8 cellular contexts compared by ENCODE assay signal in the genomic region with DNA sequence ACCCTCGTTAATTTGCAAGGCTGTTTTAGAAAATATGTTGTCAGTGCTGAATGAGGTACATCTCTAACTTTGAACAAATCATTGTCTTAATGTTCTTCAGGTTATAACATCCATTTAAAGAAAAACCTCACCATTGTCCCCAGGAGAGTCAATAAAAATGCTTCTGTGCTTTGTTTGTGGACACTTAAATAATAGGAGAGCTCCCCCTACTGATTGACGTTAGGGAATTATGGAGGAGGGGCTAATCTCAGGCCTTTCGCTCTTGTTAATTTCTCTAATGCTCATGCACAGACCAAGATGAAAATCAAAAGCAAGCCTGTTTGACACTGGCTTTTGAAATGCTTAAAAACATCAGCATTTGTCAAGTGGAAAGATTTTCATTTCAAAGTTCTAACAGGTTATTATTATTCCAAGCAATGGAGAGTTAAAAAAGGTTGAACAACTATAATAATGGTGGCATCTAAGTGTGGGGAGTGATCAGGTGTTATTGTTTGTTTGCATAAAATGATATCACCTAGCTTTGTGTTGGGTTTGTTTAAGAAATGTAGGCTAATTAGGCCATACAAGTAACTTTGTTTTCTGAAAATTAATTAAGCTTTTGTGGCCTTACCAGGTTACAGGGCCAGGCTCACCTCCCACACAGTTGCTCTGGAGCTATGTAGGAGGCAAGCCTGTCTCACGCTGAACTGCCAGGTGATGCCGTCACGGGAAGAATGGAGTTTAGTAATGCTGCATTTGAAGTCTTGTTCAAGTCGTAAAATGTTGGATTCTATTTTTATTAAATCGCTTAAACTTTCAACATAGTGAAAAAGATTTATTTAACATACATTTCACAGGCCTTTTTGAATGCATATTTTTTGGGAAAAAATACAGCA. TPM values are rescaled to one million over a fixed set of nuclear protein-coding genes. Genes with fewer than 3 reads are reported as not detected.
DNase-seq lines count a peak whose midpoint lies in the region; ATAC-seq and TF ChIP-seq lines count a peak whose summit lies in the region.

No MANE protein-coding gene starts in this region.

- CTCF ChIA-PET in AG04450 (lab: Charles Lee) = interaction anchor here (0.5 to 3.1 kb wide), 16 partner anchors 9 to 869 kb away, joined by 3 to 24 read pairs (median 4); no protein-coding TSS in a partner anchor

- H3K4me1 ChIP-seq in thoracic aorta (ENCODE audit: control insufficient read depth in 1 of 2, low read depth in 2 of 2) = no peaks in the 10 kb centered on the region

- H3K36me3 Mint-ChIP-seq in brain = peaks cover 10% of the 10 kb centered on the region

- no peaks in the 10 kb centered on the region for H3K36me3 ChIP-seq in thoracic aorta

- H3K9me3 ChIP-seq in AG04450 (ENCODE audit: control insufficient read depth, insufficient read depth, low read length) (peaks cover 5% of the 10 kb centered on the region; the same call in 1 of the 2 replicates), thoracic aorta (no peaks in the 10 kb centered on the region)

- H3K4me3 Mint-ChIP-seq in brain = no peak overlapping the region

- no peak overlapping the region for H3K27ac ChIP-seq in AG04450 (ENCODE audit: low read depth, low read length)
- no peak overlapping the region for H3K27ac ChIP-seq in thoracic aorta

- H3K27me3 Mint-ChIP-seq in brain = peaks cover 9% of the 10 kb centered on the region

- POLR2A ChIA-PET in AG04450 (lab: Yijun Ruan, JAX) = no interaction called here

- peak overlapping the region in 1 of 5 experiments; percentile 47 for H3K27ac Mint-ChIP-seq in brain

- no peaks in the 10 kb centered on the region for H3K27me3 ChIP-seq in AG04450 (ENCODE audit: control insufficient read depth, insufficient read depth, low read length)
- no peaks in the 10 kb centered on the region for H3K27me3 ChIP-seq in thoracic aorta (replicated peaks; ENCODE audit: insufficient read depth)

- H3K4me3 ChIP-seq in AG04450 (ENCODE audit: low read depth, low read length) = no peak overlapping the region
- no peak overlapping the region for H3K4me3 ChIP-seq in thoracic aorta

- peaks cover 24% of the 10 kb centered on the region for H3K4me1 Mint-ChIP-seq in brain

- H3K9me3 Mint-ChIP-seq in brain = peaks cover 17 to 41% (median 32%) of the 10 kb centered on the region in 5 experiments

- TF ChIP-seq CTCF in AG04450 (IDR thresholded peaks at IDR 0.05; ENCODE audit: low read depth, low read length) = peak; percentile 68
- peak; percentile 69 to 77 for TF ChIP-seq CTCF in brain (conservative IDR thresholded peaks at IDR 0.05)
- TF ChIP-seq CTCF in thoracic aorta (IDR thresholded peaks at IDR 0.05) = peak; percentile 48

- DNase-seq in AG04450 (ENCODE audit: low read depth, low spot score) = no peak
- peak; percentile 33 for DNase-seq in NCI-H460 (ENCODE audit: extremely low read depth, low read depth)
- peak; percentile 50 for DNase-seq in iPS-NIHi7 (ENCODE audit: extremely low spot score)
- no peak for DNase-seq in thoracic aorta (ENCODE audit: low spot score)

- ATAC-seq in GM18511 (IDR thresholded peaks at IDR 0.05; ENCODE audit: unreplicated experiment) (peak; percentile 90), HG03342 (IDR thresholded peaks at IDR 0.05; ENCODE audit: unreplicated experiment) (peak; percentile 87), thoracic aorta (ENCODE audit: insufficient number of reproducible peaks, low FRiP score, low read depth) (peak; percentile 60), HG02588 (IDR thresholded peaks at IDR 0.05; ENCODE audit: unreplicated experiment) (no peak)

RNA-seq across cellular contexts. Expression of gene SMIM21, which starts 51.7 kb away (rescaled TPM):
- not detected in 2 replicates for polyA plus RNA-seq in AG04450 (2011; rRNA removed)
- not detected in 2 replicates for polyA minus RNA-seq in AG04450 (2011; rRNA and poly(A)+ RNA removed)
- total RNA-seq in NCI-H460 (2014; rRNA removed; shearing (Covaris generic)) = not detected in 2 replicates
- not detected in 2 replicates for polyA plus RNA-seq in NCI-H460 (2014; cell fraction: nucleus; rRNA removed)
- not detected for polyA plus RNA-seq in brain (ENCODE audit: insufficient read depth, low read depth, low replicate concordance)
- total RNA-seq in thoracic aorta = not detected

Comparison
In these comparisons a context has a peak if more than half of its experiments do, and no peak if none do; other contexts are left out.
1. DNase-seq: peak in NCI-H460 (single experiment) and iPS-NIHi7 (single experiment); none in AG04450 (single experiment) and thoracic aorta (single experiment).
2. Peak in every context shown above with its lines, with median percentiles within 50 percentile points of each other: CTCF ChIP-seq.